Comparison of ENCODE assay signal across 8 cellular contexts in the genomic region with DNA sequence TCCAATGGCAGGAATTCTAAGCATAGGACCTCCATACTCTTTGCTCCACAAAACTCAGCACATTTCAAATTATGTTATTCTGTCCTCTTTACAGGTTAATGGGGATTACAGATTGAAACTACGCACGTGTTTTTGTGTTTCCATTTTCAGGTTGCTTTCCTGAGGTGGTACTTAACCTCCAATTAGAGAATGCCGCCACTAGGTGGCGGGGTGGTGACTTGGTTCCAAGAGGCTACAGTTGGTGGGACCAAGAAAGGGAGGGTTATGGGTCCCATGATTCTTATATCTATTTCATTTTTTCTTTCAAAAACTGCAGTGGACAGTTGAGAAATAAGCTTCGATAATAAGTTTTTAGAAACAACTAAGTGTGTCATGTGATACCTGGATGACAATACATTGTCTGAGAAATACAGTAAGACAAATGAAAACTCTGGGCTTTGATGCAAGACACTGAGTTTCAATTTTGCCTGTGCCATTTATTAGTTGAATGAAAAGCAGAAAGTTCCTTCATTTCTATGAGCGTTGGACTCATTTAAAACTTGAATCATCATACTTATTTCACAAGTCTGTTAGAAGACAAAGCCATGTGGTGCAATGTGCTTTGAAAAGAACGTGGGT.
DNase-seq lines count a peak whose midpoint lies in the region; ATAC-seq and TF ChIP-seq lines count a peak whose summit lies in the region.

No MANE protein-coding gene starts in this region.

- TF ChIP-seq POLR2A in vagina (IDR thresholded peaks at IDR 0.05) = no peak

- CTCF ChIA-PET in MCF 10A (lab: Yijun Ruan, JAX) = interaction anchor here (0.6 to 4.5 kb wide), 27 partner anchors 10 to 768 kb away, joined by 3 to 54 read pairs (median 4); no protein-coding TSS in a partner anchor

- ATAC-seq in GM21786 (IDR thresholded peaks at IDR 0.05; ENCODE audit: unreplicated experiment) = peak; percentile 86

- H3K4me1 ChIP-seq in vagina = no peaks in the 10 kb centered on the region

- no peak overlapping the region for H3K4me3 ChIP-seq in vagina

- H3K27ac Mint-ChIP-seq in MCF 10A (ENCODE audit: low read depth, unreplicated experiment) = no peak overlapping the region

- H3K27me3 Mint-ChIP-seq in MCF 10A (ENCODE audit: insufficient read depth, unreplicated experiment) = no peaks in the 10 kb centered on the region

- H3K36me3 Mint-ChIP-seq in MCF 10A (ENCODE audit: insufficient read depth, unreplicated experiment) = no peaks in the 10 kb centered on the region

- H3K9me3 Mint-ChIP-seq in MCF 10A (ENCODE audit: unreplicated experiment) = no peaks in the 10 kb centered on the region

- BruUV-seq in MCF 10A (replicated peaks; lab: Mats Ljungman, UMichigan) = no TSS peak

- no peaks in the 10 kb centered on the region for H3K27me3 ChIP-seq in vagina

- peaks cover 6% of the 10 kb centered on the region for H3K4me1 Mint-ChIP-seq in MCF 10A (ENCODE audit: insufficient read depth, unreplicated experiment)

- no peak overlapping the region for H3K27ac ChIP-seq in vagina

- H3K36me3 ChIP-seq in vagina = no peaks in the 10 kb centered on the region

- no peak overlapping the region for H3K4me3 Mint-ChIP-seq in MCF 10A (ENCODE audit: unreplicated experiment)

- peak; percentile 68 for TF ChIP-seq CTCF in MCF 10A (IDR thresholded peaks at IDR 0.05; ENCODE audit: unreplicated experiment)
- TF ChIP-seq CTCF in vagina (IDR thresholded peaks at IDR 0.05) = peak in 2 of 3 experiments; percentile 17 to 31

- DNase-seq in NCI-H2196 (lab: John Stamatoyannopoulos, UW; ENCODE audit: unreplicated experiment) (peak; percentile 16), NCI-H2196 treated with DMSO at 0.1 percent for 48 hours (lab: John Stamatoyannopoulos, UW; ENCODE audit: unreplicated experiment) (no peak), HuH-7 (ENCODE audit: low spot score) (peak; percentile 45), RPMI8226 (peak; percentile 68), MCF 10A (ENCODE audit: unreplicated experiment) (peak; percentile 71), lung microvascular endothelial cell (ENCODE audit: low read depth in 2 of 2) (peak; percentile 49 to 77), vagina (ENCODE audit: extremely low spot score in 2 of 2) (no peak)

- intact Hi-C loops in MCF 10A (cut with micrococcal nuclease) (loop anchor here (1.0 to 10.0 kb wide), 3 partner anchors 235 to 774 kb away; no protein-coding TSS in a partner anchor), vagina (cut with DNase I) (no loop called here)

- H3K9me3 ChIP-seq in vagina = no peaks in the 10 kb centered on the region

- POLR2A ChIA-PET in MCF 10A (lab: Yijun Ruan, JAX) = interaction anchor here (0.7 to 2.3 kb wide), 2 partner anchors 234 to 258 kb away, joined by 3 to 8 read pairs; no protein-coding TSS in a partner anchor

Comparison
In these comparisons a context has a peak if more than half of its experiments do, and no peak if none do; other contexts are left out.
1. DNase-seq: peak in NCI-H2196 (single experiment), HuH-7 (single experiment), RPMI8226 (single experiment), MCF 10A (single experiment) and lung microvascular endothelial cell (2 of 2); none in NCI-H2196 treated with DMSO at 0.1 percent for 48 hours (single experiment) and vagina (0 of 2).